In the genomic region with DNA sequence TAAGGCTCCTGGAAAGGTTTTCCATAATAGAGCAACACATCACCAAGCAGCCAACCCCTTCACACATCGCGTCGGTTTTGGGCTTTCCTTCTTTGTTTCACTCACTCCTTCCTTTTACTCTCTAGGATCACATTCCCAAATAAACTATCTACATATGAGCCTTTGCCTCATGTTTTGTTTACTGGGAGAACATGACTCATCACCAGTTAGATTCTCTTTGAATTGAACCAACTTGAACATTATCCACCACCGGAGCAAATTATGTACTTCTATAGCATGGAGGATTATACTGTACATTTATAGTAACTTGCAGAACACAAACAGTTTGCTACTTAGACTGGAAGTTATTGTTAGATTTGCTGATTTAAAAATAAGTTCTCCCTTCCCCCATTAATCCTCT, we compare ENCODE assay signal across 1 cellular context.
TF ChIP-seq lines count a peak whose summit lies in the region.

No MANE protein-coding gene starts in this region.

TF ChIP-seq in K562, 482 proteins besides CTCF, POLR2A, EP300 and RAD21:
- TF ChIP-seq, protein P1, sequence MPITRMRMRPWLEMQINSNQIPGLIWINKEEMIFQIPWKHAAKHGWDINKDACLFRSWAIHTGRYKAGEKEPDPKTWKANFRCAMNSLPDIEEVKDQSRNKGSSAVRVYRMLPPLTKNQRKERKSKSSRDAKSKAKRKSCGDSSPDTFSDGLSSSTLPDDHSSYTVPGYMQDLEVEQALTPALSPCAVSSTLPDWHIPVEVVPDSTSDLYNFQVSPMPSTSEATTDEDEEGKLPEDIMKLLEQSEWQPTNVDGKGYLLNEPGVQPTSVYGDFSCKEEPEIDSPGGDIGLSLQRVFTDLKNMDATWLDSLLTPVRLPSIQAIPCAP (CRISPR knock-in tag; IDR thresholded peaks at IDR 0.05; ENCODE audit: borderline replicate concordance), result no peak
- no peak for TF ChIP-seq TAF1 (IDR thresholded peaks at IDR 0.05; ENCODE audit: control insufficient read depth, extremely low read depth, insufficient read depth, low read length, severe bottlenecking)
- TF ChIP-seq JUND (IDR thresholded peaks at IDR 0.05; ENCODE audit: borderline replicate concordance, low read depth, low read length), result 0 out of 2 replicates have a peak, but pooled peaks have one; percentile 4
- no peak for TF ChIP-seq JUND (tag; IDR thresholded peaks at IDR 0.05; ENCODE audit: borderline replicate concordance, low read depth, low read length)
- TF ChIP-seq, protein P2, sequence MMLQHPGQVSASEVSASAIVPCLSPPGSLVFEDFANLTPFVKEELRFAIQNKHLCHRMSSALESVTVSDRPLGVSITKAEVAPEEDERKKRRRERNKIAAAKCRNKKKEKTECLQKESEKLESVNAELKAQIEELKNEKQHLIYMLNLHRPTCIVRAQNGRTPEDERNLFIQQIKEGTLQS (IDR thresholded peaks at IDR 0.05), result peak; percentile 27; the same call in 1 of the 2 replicates
- TF ChIP-seq, protein P2 (CRISPR knock-in tag; conservative IDR thresholded peaks at IDR 0.05), result no peak
- TF ChIP-seq RBM15 (IDR thresholded peaks at IDR 0.05; ENCODE audit: insufficient read depth, low read length), result no peak
- TF ChIP-seq TGIF2 (CRISPR knock-in tag; IDR thresholded peaks at IDR 0.05), result no peak
